In genomic region chr7:90677742-90678439, GRCh38 we compare ENCODE assay signal across 13 cellular contexts.
DNase-seq lines count a peak whose midpoint lies in the region; ATAC-seq and TF ChIP-seq lines count a peak whose summit lies in the region.
"Had no signal": no experiment of that assay in that cellular context is flagged by ENCODE, and none has a peak within 500 bp of the region (broad histone marks: within the 10 kb centered on the region; RNA-seq: fewer than 3 reads in every experiment).

No MANE protein-coding gene starts in this region.

- no peak overlapping the region for H2AFZ ChIP-seq in SK-N-SH (ENCODE audit: low read depth)

- no peaks in the 10 kb centered on the region for H3K9me2 ChIP-seq in SK-N-SH

- no peaks in the 10 kb centered on the region for H3K27me3 Mint-ChIP-seq in chondrocyte (ENCODE audit: low read depth)
- no peaks in the 10 kb centered on the region for H3K27me3 Mint-ChIP-seq in effector memory CD8-positive, alpha-beta T cell
- H3K27me3 Mint-ChIP-seq: activated B cell treated with CpG ODN at 0.5 μM for 24 hours had no signal

- H3K27ac ChIP-seq in SK-N-SH (ENCODE audit: low read depth in 2 of 2, low read length in 1 of 2) = no peak overlapping the region

- peaks cover 86% of the 10 kb centered on the region for H4K20me1 ChIP-seq in SK-N-SH (ENCODE audit: insufficient read depth)

- 83% methylated on average over 9 of the region's 9 CpGs for WGBS in SK-N-SH (ENCODE audit: low lambda C conversion rate)

- TF ChIP-seq EP300 in SK-N-SH (IDR thresholded peaks at IDR 0.05; ENCODE audit: borderline replicate concordance in 1 of 2, low read depth in 1 of 2, low read length in 1 of 2) = no peak

- DNase-seq in SK-N-SH (no peak), NCI-H146 treated with DMSO at 0.1 percent for 48 hours (lab: John Stamatoyannopoulos, UW; ENCODE audit: unreplicated experiment) (peak; percentile 4), fibroblast of mammary gland (ENCODE audit: low read depth) (peak; percentile 42), retina (peak; percentile 20), chondrocyte (ENCODE audit: low spot score) (no peak)
- no peak for DNase-seq in effector memory CD8-positive, alpha-beta T cell
- DNase-seq: activated B cell treated with CpG ODN at 0.5 μM for 24 hours; activated naive CD4-positive, alpha-beta T cell; Kasumi-1; NCI-H1930 had no signal

- POLR2A ChIA-PET in SK-N-SH (lab: Yijun Ruan, JAX) = interaction anchor here (0.6 kb wide), 1 partner anchor 38 kb away, joined by 5 read pairs; no protein-coding TSS in a partner anchor

- peaks cover 11% of the 10 kb centered on the region for H3F3A ChIP-seq in SK-N-SH (replicated peaks; ENCODE audit: insufficient read depth)

- H3K79me2 ChIP-seq in SK-N-SH (ENCODE audit: insufficient read depth) = peaks cover 95% of the 10 kb centered on the region

- no peak overlapping the region for H3K4me3 ChIP-seq in SK-N-SH (ENCODE audit: low read depth in 2 of 2, low read length in 1 of 2)
- no peak overlapping the region for H3K4me3 ChIP-seq in fibroblast of mammary gland (ENCODE audit: control insufficient read depth, low read depth, low read length)
- H3K4me3 ChIP-seq: smooth muscle cell had no signal

- peaks cover 0 to 10% of the 10 kb centered on the region in 2 experiments for H3K36me3 ChIP-seq in SK-N-SH (replicated peaks in 1 of 2; ENCODE audit: control insufficient read depth in 1 of 2, insufficient read depth in 2 of 2, low read length in 1 of 2)

- ATAC-seq in SK-N-SH treated with all-trans-retinoic acid at 6 μM for 48 hours (no peak), HG02852 (IDR thresholded peaks at IDR 0.05; ENCODE audit: unreplicated experiment) (no peak)
- ATAC-seq in effector memory CD8-positive, alpha-beta T cell (replicated peaks) = no peak

- no peaks in the 10 kb centered on the region for H3K9me3 ChIP-seq in SK-N-SH

- 0 out of 2 replicates have a peak overlapping the region, but pooled peaks have one; percentile 10 for H3K4me2 ChIP-seq in SK-N-SH

- peaks cover 69% of the 10 kb centered on the region for H3K4me1 Mint-ChIP-seq in chondrocyte (ENCODE audit: low read depth)
- H3K4me1 Mint-ChIP-seq in effector memory CD8-positive, alpha-beta T cell (ENCODE audit: low read depth in 2 of 2) = no peaks in the 10 kb centered on the region

- no peak overlapping the region for H3K27ac Mint-ChIP-seq in chondrocyte (ENCODE audit: unreplicated experiment)
- no peak overlapping the region for H3K27ac Mint-ChIP-seq in effector memory CD8-positive, alpha-beta T cell
- H3K27ac Mint-ChIP-seq: activated B cell treated with CpG ODN at 0.5 μM for 24 hours had no signal

- H3K4me1 ChIP-seq in SK-N-SH (ENCODE audit: control insufficient read depth in 1 of 2, insufficient read depth in 2 of 2, low read depth in 1 of 2, low read length in 1 of 2) = peaks cover 10 to 24% of the 10 kb centered on the region in 2 experiments

- CTCF ChIA-PET in SK-N-SH (lab: Yijun Ruan, JAX) = interaction anchor here (0.6 to 1.2 kb wide), 3 partner anchors 10 to 71 kb away, joined by 3 read pairs; no protein-coding TSS in a partner anchor

- H3K36me3 Mint-ChIP-seq in chondrocyte (ENCODE audit: low read depth) = no peaks in the 10 kb centered on the region
- H3K36me3 Mint-ChIP-seq in effector memory CD8-positive, alpha-beta T cell (ENCODE audit: insufficient read depth) = no peaks in the 10 kb centered on the region

- TF ChIP-seq CTCF in SK-N-SH (IDR thresholded peaks at IDR 0.05) = no peak
- no peak for TF ChIP-seq CTCF in fibroblast of mammary gland (conservative IDR thresholded peaks at IDR 0.05; ENCODE audit: control insufficient read depth, insufficient read depth, low read depth, low read length)
- TF ChIP-seq CTCF in chondrocyte (IDR thresholded peaks at IDR 0.05) = no peak

- no peaks in the 10 kb centered on the region for H3K9me3 Mint-ChIP-seq in chondrocyte (ENCODE audit: low read depth)
- peaks cover 3 to 7% of the 10 kb centered on the region in 2 donors for H3K9me3 Mint-ChIP-seq in effector memory CD8-positive, alpha-beta T cell
- H3K9me3 Mint-ChIP-seq: activated B cell treated with CpG ODN at 0.5 μM for 24 hours had no signal

- H3K4me3 Mint-ChIP-seq in chondrocyte (ENCODE audit: unreplicated experiment) = no peak overlapping the region
- no peak overlapping the region for H3K4me3 Mint-ChIP-seq in effector memory CD8-positive, alpha-beta T cell
- H3K4me3 Mint-ChIP-seq: activated B cell treated with CpG ODN at 0.5 μM for 24 hours had no signal

- no peak for TF ChIP-seq RAD21 in SK-N-SH (IDR thresholded peaks at IDR 0.05; ENCODE audit: low read length)

- H3K9ac ChIP-seq in SK-N-SH = no peak overlapping the region

- H3K27me3 ChIP-seq in SK-N-SH (ENCODE audit: insufficient read depth) = no peaks in the 10 kb centered on the region

TF ChIP-seq in SK-N-SH, 30 proteins besides CTCF, POLR2A, EP300 and RAD21:
- TF ChIP-seq TEAD4 (IDR thresholded peaks at IDR 0.05; ENCODE audit: borderline replicate concordance, insufficient read depth) (no peak), PBX3 (IDR thresholded peaks at IDR 0.05) (0 out of 2 replicates have a peak, but pooled peaks have one; percentile 8)

TF ChIP-seq in SK-N-SH treated with all-trans-retinoic acid at 6 μM for 48 hours, 23 proteins besides CTCF, POLR2A, EP300 and RAD21:
- TF ChIP-seq ZNF70 (CRISPR knock-in tag; IDR thresholded peaks at IDR 0.05) = no peak
- TF ChIP-seq ZFP30 (CRISPR knock-in tag; IDR thresholded peaks at IDR 0.05) = no peak
- no peak for TF ChIP-seq ARNTL (CRISPR knock-in tag; IDR thresholded peaks at IDR 0.05; ENCODE audit: borderline replicate concordance, low read depth)
- TF ChIP-seq PATZ1 (CRISPR knock-in tag; IDR thresholded peaks at IDR 0.05; ENCODE audit: borderline replicate concordance) = no peak
- no peak for TF ChIP-seq RARB (CRISPR knock-in tag; IDR thresholded peaks at IDR 0.05)
- TF ChIP-seq ISL1 (CRISPR knock-in tag; IDR thresholded peaks at IDR 0.05) = no peak

Comparison
In these comparisons a context has a peak if more than half of its experiments do, and no peak if none do; other contexts are left out.
1. DNase-seq: peak in NCI-H146 treated with DMSO at 0.1 percent for 48 hours (single experiment), fibroblast of mammary gland (single experiment) and retina (single experiment); none in SK-N-SH (single experiment), chondrocyte (single experiment) and effector memory CD8-positive, alpha-beta T cell (0 of 3).